In genomic region chr11:80188228-80188627, GRCh38 we compare ENCODE assay signal across 18 cellular contexts.
DNase-seq lines count a peak whose midpoint lies in the region; ATAC-seq, FAIRE-seq and TF ChIP-seq lines count a peak whose summit lies in the region.
"Had no signal": no experiment of that assay in that cellular context is flagged by ENCODE, and none has a peak within 500 bp of the region (broad histone marks: within the 10 kb centered on the region; RNA-seq: fewer than 3 reads in every experiment).

No MANE protein-coding gene starts in this region.

- no peak overlapping the region for H2AFZ ChIP-seq in neural progenitor cell (replicated peaks)

- POLR2A ChIA-PET in naive thymus-derived CD8-positive, alpha-beta T cell (lab: Charles Lee): no interaction called here

- no peaks in the 10 kb centered on the region for H3K79me2 ChIP-seq in neural progenitor cell (ENCODE audit: low read depth)

- H3F3A ChIP-seq in neural progenitor cell (ENCODE audit: low read depth): no peaks in the 10 kb centered on the region

- H3K4me2 ChIP-seq in neural progenitor cell: no peak overlapping the region
- H3K4me2 ChIP-seq: BLaER1 treated with 17β-estradiol and CSF1 and Interleukin-3, amounts not matched to agents 10 nM and 100 nM had no signal

- H3K4me3 Mint-ChIP-seq in neural progenitor cell: no peak overlapping the region
- no peak overlapping the region for H3K4me3 Mint-ChIP-seq in naive thymus-derived CD8-positive, alpha-beta T cell
- H3K4me3 Mint-ChIP-seq: CD4-positive, CD25-positive, alpha-beta regulatory T cell; HFFc6 had no signal

- DNase-seq in AG10803 (ENCODE audit: low read depth) (peak; percentile 11), RCC 7860 (ENCODE audit: low spot score) (peak; percentile 17), kidney tubule cell (ENCODE audit: low spot score) (peak; percentile 4), neural progenitor cell (ENCODE audit: low spot score) (peak; percentile 44)
- DNase-seq in naive thymus-derived CD8-positive, alpha-beta T cell: no peak
- DNase-seq: CD4-positive, CD25-positive, alpha-beta regulatory T cell; DMS79; HCEC 1CT; HFFc6; IMR-90; KBM-7 had no signal

- H4K20me1 ChIP-seq in neural progenitor cell (ENCODE audit: low read depth): no peaks in the 10 kb centered on the region
- H4K20me1 ChIP-seq: BLaER1 treated with 17β-estradiol and CSF1 and Interleukin-3, amounts not matched to agents 10 nM and 100 nM had no signal

- H3K4me3 ChIP-seq in AG10803 (ENCODE audit: low read length): no peak overlapping the region
- no peak overlapping the region for H3K4me3 ChIP-seq in neural progenitor cell
- H3K4me3 ChIP-seq: BLaER1 treated with 17β-estradiol and CSF1 and Interleukin-3, amounts not matched to agents 10 nM and 100 nM had no signal

- H3K27ac Mint-ChIP-seq in neural progenitor cell: no peak overlapping the region
- no peak overlapping the region for H3K27ac Mint-ChIP-seq in naive thymus-derived CD8-positive, alpha-beta T cell
- H3K27ac Mint-ChIP-seq: CD4-positive, CD25-positive, alpha-beta regulatory T cell; HFFc6 had no signal

- no peaks in the 10 kb centered on the region for H3K27me3 ChIP-seq in neural progenitor cell
- H3K27me3 ChIP-seq: BLaER1 treated with 17β-estradiol and CSF1 and Interleukin-3, amounts not matched to agents 10 nM and 100 nM had no signal

- TF ChIP-seq CTCF in AG10803 (conservative IDR thresholded peaks at IDR 0.05; ENCODE audit: low read length) (no peak), neural progenitor cell (IDR thresholded peaks at IDR 0.05) (no peak)

- no peaks in the 10 kb centered on the region for H3K36me3 Mint-ChIP-seq in neural progenitor cell
- H3K36me3 Mint-ChIP-seq in naive thymus-derived CD8-positive, alpha-beta T cell: no peaks in the 10 kb centered on the region
- H3K36me3 Mint-ChIP-seq: CD4-positive, CD25-positive, alpha-beta regulatory T cell had no signal

- H3K4me1 Mint-ChIP-seq in neural progenitor cell: peaks cover 1% of the 10 kb centered on the region
- H3K4me1 Mint-ChIP-seq in naive thymus-derived CD8-positive, alpha-beta T cell: no peaks in the 10 kb centered on the region
- H3K4me1 Mint-ChIP-seq: CD4-positive, CD25-positive, alpha-beta regulatory T cell had no signal

- no peaks in the 10 kb centered on the region for H3K9me3 Mint-ChIP-seq in neural progenitor cell
- peaks cover 0 to 11% (median 6%) of the 10 kb centered on the region in 9 donors for H3K9me3 Mint-ChIP-seq in naive thymus-derived CD8-positive, alpha-beta T cell
- H3K9me3 Mint-ChIP-seq: HFFc6 had no signal

- no peaks in the 10 kb centered on the region for H3K9me3 ChIP-seq in neural progenitor cell (ENCODE audit: low read depth)
- H3K9me3 ChIP-seq: BLaER1 treated with 17β-estradiol and CSF1 and Interleukin-3, amounts not matched to agents 10 nM and 100 nM had no signal

- FAIRE-seq in RCC 7860 (lab: Jason Lieb, UNC): no peak
- FAIRE-seq: G401.6, GM12891, H1 had no signal

- no peak overlapping the region for H3K9ac ChIP-seq in neural progenitor cell
- H3K9ac ChIP-seq: BLaER1 treated with 17β-estradiol and CSF1 and Interleukin-3, amounts not matched to agents 10 nM and 100 nM had no signal

- no peak overlapping the region for H3K27ac ChIP-seq in neural progenitor cell
- H3K27ac ChIP-seq: 22Rv1; BLaER1 treated with 17β-estradiol and CSF1 and Interleukin-3, amounts not matched to agents 10 nM and 100 nM had no signal

- ATAC-seq in naive thymus-derived CD8-positive, alpha-beta T cell: no peak
- ATAC-seq in HG03135 (IDR thresholded peaks at IDR 0.05; ENCODE audit: unreplicated experiment): no peak
- no peak for ATAC-seq in HG02884 (IDR thresholded peaks at IDR 0.05; ENCODE audit: unreplicated experiment)

- no peaks in the 10 kb centered on the region for H3K4me1 ChIP-seq in neural progenitor cell
- H3K4me1 ChIP-seq: BLaER1 treated with 17β-estradiol and CSF1 and Interleukin-3, amounts not matched to agents 10 nM and 100 nM had no signal

- H3K27me3 Mint-ChIP-seq in neural progenitor cell (ENCODE audit: insufficient read depth, low read depth): peaks cover 3% of the 10 kb centered on the region
- H3K27me3 Mint-ChIP-seq in naive thymus-derived CD8-positive, alpha-beta T cell: no peaks in the 10 kb centered on the region
- H3K27me3 Mint-ChIP-seq: CD4-positive, CD25-positive, alpha-beta regulatory T cell had no signal

- no peaks in the 10 kb centered on the region for H3K36me3 ChIP-seq in neural progenitor cell
- H3K36me3 ChIP-seq: BLaER1 treated with 17β-estradiol and CSF1 and Interleukin-3, amounts not matched to agents 10 nM and 100 nM had no signal

Comparison
In these comparisons a context has a peak if more than half of its experiments do, and no peak if none do; other contexts are left out.
1. DNase-seq: peak in AG10803 (single experiment), RCC 7860 (single experiment), kidney tubule cell (single experiment) and neural progenitor cell (single experiment); none in naive thymus-derived CD8-positive, alpha-beta T cell (0 of 10).